ENCODE assay signal across 1 cellular context in the genomic region with DNA sequence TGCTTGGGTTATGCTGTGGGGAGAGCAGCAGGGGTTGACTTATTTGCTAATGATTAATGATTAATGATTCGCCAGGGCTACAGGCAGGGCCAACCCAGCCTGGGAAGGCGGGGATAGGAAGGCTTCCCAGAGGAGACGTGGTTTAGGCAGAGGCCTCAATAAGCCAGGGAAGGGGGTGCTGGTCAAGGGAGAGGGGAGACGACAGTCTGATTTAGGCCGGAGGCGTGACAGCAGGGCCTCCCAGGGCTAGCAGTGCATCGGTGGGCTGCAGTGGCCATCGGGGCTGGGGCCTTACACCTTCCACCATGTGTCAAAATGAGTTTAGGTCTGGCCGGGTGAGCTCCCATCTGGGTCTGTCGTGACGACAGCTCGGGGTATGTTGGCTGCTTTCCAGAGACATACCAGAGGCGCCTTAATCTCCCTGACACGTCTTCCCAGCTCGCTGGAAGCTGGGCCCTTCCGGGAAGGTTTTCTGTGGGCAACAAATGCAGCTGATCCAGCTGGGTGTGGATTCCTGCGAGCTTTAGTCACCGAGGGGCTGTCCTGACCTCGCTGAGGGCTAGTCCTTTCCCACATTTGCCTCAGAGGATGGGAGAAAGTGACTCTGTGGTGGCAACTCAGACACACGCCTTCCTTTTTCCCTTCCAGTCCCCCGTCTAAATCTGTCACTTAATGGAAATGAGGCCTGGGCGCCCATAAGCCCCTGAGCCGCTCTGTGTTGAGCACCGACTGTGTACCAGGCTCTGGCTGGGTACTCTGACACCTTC.
TF ChIP-seq lines count a peak whose summit lies in the region.

No MANE protein-coding gene starts in this region.

TF ChIP-seq in HepG2, 621 proteins besides CTCF, POLR2A, EP300 and RAD21 (continued from another document and continues in another):
- no peak for TF ChIP-seq MZF1 (CRISPR knock-in tag; IDR thresholded peaks at IDR 0.05; ENCODE audit: borderline replicate concordance)
- TF ChIP-seq SNAI1 (CRISPR knock-in tag; IDR thresholded peaks at IDR 0.05; ENCODE audit: borderline replicate concordance): peak; percentile 76; the same call in 1 of the 2 replicates
- TF ChIP-seq NFATC3 (CRISPR knock-in tag; IDR thresholded peaks at IDR 0.05): no peak
- TF ChIP-seq NCOR1 (IDR thresholded peaks at IDR 0.05; ENCODE audit: borderline replicate concordance, low read length): no peak; the same call in 1 of the 2 replicates
- 0 out of 2 replicates have a peak, but pooled peaks have one; percentile 19 for TF ChIP-seq ZNF746 (CRISPR knock-in tag; IDR thresholded peaks at IDR 0.05)
- no peak for TF ChIP-seq ZNF224 (CRISPR knock-in tag; IDR thresholded peaks at IDR 0.05)
- 0 out of 2 replicates have a peak, but pooled peaks have one; percentile 3 for TF ChIP-seq TCF7 (IDR thresholded peaks at IDR 0.05; ENCODE audit: low read depth)
- no peak for TF ChIP-seq SSRP1 (CRISPR knock-in tag; IDR thresholded peaks at IDR 0.05)
- TF ChIP-seq ZSCAN25 (CRISPR knock-in tag; IDR thresholded peaks at IDR 0.05): peak; percentile 82
- TF ChIP-seq, protein P1, sequence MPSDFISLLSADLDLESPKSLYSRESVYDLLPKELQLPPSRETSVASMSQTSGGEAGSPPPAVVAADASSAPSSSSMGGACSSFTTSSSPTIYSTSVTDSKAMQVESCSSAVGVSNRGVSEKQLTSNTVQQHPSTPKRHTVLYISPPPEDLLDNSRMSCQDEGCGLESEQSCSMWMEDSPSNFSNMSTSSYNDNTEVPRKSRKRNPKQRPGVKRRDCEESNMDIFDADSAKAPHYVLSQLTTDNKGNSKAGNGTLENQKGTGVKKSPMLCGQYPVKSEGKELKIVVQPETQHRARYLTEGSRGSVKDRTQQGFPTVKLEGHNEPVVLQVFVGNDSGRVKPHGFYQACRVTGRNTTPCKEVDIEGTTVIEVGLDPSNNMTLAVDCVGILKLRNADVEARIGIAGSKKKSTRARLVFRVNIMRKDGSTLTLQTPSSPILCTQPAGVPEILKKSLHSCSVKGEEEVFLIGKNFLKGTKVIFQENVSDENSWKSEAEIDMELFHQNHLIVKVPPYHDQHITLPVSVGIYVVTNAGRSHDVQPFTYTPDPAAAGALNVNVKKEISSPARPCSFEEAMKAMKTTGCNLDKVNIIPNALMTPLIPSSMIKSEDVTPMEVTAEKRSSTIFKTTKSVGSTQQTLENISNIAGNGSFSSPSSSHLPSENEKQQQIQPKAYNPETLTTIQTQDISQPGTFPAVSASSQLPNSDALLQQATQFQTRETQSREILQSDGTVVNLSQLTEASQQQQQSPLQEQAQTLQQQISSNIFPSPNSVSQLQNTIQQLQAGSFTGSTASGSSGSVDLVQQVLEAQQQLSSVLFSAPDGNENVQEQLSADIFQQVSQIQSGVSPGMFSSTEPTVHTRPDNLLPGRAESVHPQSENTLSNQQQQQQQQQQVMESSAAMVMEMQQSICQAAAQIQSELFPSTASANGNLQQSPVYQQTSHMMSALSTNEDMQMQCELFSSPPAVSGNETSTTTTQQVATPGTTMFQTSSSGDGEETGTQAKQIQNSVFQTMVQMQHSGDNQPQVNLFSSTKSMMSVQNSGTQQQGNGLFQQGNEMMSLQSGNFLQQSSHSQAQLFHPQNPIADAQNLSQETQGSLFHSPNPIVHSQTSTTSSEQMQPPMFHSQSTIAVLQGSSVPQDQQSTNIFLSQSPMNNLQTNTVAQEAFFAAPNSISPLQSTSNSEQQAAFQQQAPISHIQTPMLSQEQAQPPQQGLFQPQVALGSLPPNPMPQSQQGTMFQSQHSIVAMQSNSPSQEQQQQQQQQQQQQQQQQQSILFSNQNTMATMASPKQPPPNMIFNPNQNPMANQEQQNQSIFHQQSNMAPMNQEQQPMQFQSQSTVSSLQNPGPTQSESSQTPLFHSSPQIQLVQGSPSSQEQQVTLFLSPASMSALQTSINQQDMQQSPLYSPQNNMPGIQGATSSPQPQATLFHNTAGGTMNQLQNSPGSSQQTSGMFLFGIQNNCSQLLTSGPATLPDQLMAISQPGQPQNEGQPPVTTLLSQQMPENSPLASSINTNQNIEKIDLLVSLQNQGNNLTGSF (CRISPR knock-in tag; IDR thresholded peaks at IDR 0.05): no peak
- TF ChIP-seq ZNF772 (CRISPR knock-in tag; IDR thresholded peaks at IDR 0.05): peak; percentile 41
- TF ChIP-seq ZSCAN12 (CRISPR knock-in tag; IDR thresholded peaks at IDR 0.05): no peak
- peak; percentile 72 for TF ChIP-seq TBX2 (CRISPR knock-in tag; IDR thresholded peaks at IDR 0.05; ENCODE audit: borderline replicate concordance)
- TF ChIP-seq, protein P2, sequence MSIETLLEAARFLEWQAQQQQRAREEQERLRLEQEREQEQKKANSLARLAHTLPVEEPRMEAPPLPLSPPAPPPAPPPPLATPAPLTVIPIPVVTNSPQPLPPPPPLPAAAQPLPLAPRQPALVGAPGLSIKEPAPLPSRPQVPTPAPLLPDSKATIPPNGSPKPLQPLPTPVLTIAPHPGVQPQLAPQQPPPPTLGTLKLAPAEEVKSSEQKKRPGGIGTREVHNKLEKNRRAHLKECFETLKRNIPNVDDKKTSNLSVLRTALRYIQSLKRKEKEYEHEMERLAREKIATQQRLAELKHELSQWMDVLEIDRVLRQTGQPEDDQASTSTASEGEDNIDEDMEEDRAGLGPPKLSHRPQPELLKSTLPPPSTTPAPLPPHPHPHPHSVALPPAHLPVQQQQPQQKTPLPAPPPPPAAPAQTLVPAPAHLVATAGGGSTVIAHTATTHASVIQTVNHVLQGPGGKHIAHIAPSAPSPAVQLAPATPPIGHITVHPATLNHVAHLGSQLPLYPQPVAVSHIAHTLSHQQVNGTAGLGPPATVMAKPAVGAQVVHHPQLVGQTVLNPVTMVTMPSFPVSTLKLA (IDR thresholded peaks at IDR 0.05): no peak
- TF ChIP-seq ZNF563 (CRISPR knock-in tag; IDR thresholded peaks at IDR 0.05): peak; percentile 41; the same call in 1 of the 2 replicates
- TF ChIP-seq ZNF567 (CRISPR knock-in tag; IDR thresholded peaks at IDR 0.05; ENCODE audit: borderline replicate concordance): no peak; the same call in 1 of the 2 replicates
- TF ChIP-seq, protein P3, sequence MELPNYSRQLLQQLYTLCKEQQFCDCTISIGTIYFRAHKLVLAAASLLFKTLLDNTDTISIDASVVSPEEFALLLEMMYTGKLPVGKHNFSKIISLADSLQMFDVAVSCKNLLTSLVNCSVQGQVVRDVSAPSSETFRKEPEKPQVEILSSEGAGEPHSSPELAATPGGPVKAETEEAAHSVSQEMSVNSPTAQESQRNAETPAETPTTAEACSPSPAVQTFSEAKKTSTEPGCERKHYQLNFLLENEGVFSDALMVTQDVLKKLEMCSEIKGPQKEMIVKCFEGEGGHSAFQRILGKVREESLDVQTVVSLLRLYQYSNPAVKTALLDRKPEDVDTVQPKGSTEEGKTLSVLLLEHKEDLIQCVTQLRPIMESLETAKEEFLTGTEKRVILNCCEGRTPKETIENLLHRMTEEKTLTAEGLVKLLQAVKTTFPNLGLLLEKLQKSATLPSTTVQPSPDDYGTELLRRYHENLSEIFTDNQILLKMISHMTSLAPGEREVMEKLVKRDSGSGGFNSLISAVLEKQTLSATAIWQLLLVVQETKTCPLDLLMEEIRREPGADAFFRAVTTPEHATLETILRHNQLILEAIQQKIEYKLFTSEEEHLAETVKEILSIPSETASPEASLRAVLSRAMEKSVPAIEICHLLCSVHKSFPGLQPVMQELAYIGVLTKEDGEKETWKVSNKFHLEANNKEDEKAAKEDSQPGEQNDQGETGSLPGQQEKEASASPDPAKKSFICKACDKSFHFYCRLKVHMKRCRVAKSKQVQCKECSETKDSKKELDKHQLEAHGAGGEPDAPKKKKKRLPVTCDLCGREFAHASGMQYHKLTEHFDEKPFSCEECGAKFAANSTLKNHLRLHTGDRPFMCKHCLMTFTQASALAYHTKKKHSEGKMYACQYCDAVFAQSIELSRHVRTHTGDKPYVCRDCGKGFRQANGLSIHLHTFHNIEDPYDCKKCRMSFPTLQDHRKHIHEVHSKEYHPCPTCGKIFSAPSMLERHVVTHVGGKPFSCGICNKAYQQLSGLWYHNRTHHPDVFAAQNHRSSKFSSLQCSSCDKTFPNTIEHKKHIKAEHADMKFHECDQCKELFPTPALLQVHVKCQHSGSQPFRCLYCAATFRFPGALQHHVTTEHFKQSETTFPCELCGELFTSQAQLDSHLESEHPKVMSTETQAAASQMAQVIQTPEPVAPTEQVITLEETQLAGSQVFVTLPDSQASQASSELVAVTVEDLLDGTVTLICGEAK (IDR thresholded peaks at IDR 0.05): no peak
- TF ChIP-seq, protein P3 (CRISPR knock-in tag; IDR thresholded peaks at IDR 0.05): peak; percentile 64; the same call in 1 of the 2 replicates
- peak; percentile 60; the same call in 1 of the 2 replicates for TF ChIP-seq GABPB1 (CRISPR knock-in tag; IDR thresholded peaks at IDR 0.05)
- TF ChIP-seq ZBTB7B (CRISPR knock-in tag; IDR thresholded peaks at IDR 0.05): peak; percentile 50; the same call in 1 of the 2 replicates
- TF ChIP-seq, protein P4, sequence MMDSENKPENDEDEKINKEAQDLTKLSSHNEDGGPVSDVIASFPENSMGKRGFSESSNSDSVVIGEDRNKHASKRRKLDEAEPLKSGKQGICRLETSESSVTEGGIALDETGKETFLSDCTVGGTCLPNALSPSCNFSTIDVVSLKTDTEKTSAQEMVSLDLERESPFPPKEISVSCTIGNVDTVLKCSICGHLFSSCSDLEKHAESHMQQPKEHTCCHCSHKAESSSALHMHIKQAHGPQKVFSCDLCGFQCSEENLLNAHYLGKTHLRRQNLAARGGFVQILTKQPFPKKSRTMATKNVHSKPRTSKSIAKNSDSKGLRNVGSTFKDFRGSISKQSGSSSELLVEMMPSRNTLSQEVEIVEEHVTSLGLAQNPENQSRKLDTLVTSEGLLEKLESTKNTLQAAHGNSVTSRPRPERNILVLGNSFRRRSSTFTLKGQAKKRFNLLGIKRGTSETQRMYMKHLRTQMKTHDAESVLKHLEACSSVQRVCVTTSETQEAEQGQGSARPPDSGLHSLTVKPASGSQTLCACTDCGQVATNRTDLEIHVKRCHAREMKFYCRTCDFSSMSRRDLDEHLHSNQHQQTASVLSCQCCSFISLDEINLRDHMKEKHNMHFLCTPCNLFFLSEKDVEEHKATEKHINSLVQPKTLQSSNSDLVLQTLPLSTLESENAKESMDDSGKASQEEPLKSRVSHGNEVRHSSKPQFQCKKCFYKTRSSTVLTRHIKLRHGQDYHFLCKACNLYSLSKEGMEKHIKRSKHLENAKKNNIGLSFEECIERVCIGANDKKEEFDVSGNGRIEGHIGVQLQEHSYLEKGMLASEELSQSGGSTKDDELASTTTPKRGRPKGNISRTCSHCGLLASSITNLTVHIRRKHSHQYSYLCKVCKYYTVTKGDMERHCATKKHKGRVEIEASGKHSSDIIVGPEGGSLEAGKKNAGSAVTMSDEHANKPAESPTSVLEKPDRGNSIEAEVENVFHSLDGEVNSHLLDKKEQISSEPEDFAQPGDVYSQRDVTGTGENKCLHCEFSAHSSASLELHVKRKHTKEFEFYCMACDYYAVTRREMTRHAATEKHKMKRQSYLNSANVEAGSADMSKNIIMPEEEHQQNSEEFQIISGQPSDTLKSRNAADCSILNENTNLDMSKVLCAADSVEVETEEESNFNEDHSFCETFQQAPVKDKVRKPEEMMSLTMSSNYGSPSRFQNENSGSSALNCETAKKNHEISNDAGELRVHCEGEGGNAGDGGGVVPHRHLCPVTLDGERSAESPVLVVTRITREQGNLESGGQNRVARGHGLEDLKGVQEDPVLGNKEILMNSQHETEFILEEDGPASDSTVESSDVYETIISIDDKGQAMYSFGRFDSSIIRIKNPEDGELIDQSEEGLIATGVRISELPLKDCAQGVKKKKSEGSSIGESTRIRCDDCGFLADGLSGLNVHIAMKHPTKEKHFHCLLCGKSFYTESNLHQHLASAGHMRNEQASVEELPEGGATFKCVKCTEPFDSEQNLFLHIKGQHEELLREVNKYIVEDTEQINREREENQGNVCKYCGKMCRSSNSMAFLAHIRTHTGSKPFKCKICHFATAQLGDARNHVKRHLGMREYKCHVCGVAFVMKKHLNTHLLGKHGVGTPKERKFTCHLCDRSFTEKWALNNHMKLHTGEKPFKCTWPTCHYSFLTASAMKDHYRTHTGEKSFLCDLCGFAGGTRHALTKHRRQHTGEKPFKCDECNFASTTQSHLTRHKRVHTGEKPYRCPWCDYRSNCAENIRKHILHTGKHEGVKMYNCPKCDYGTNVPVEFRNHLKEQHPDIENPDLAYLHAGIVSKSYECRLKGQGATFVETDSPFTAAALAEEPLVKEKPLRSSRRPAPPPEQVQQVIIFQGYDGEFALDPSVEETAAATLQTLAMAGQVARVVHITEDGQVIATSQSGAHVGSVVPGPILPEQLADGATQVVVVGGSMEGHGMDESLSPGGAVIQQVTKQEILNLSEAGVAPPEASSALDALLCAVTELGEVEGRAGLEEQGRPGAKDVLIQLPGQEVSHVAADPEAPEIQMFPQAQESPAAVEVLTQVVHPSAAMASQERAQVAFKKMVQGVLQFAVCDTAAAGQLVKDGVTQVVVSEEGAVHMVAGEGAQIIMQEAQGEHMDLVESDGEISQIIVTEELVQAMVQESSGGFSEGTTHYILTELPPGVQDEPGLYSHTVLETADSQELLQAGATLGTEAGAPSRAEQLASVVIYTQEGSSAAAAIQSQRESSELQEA (CRISPR knock-in tag; IDR thresholded peaks at IDR 0.05; ENCODE audit: not compliant biosample characterization): peak; percentile 66
- no peak for TF ChIP-seq RARG (CRISPR knock-in tag; IDR thresholded peaks at IDR 0.05; ENCODE audit: low read depth)
- TF ChIP-seq SAP130 (CRISPR knock-in tag; IDR thresholded peaks at IDR 0.05; ENCODE audit: low read depth): peak; percentile 79
